21 cellular contexts compared by ENCODE assay signal in the genomic region with DNA sequence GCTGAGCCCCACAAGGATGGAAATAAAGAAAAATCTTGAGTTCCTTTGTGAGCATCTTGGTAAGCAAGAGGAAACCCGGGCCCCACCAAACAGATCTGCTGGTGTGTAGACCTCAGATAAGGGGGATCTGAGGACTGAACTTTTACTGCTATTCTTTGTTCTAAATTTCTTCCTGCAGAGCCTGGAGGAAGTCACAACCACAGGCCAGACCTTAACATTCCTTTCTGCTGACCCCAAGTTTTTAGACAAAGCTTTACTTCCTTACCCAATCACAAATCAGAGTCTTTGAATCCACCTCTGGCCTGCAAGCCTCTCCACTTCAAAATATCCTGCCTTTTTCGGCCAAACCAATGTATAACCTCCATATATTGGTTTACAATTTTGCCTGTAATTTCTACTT.
A peak's percentile ranks its signal among the peaks of the same experiment; 100 is the strongest.
DNase-seq lines count a peak whose midpoint lies in the region; ATAC-seq, FAIRE-seq and TF ChIP-seq lines count a peak whose summit lies in the region.
"Had no signal": no experiment of that assay in that cellular context is flagged by ENCODE, and none has a peak within 500 bp of the region (broad histone marks: within the 10 kb centered on the region; RNA-seq: fewer than 3 reads in every experiment).

No MANE protein-coding gene starts in this region.

- no peak for TF ChIP-seq CTCF in WTC11 (IDR thresholded peaks at IDR 0.05)
- TF ChIP-seq CTCF in progenitor cell of endocrine pancreas (IDR thresholded peaks at IDR 0.05; ENCODE audit: unreplicated experiment): no peak
- TF ChIP-seq CTCF in HepG2 (CRISPR knock-in tag; IDR thresholded peaks at IDR 0.05): no peak

- H3K4me3 ChIP-seq in HepG2 (replicated peaks in 1 of 3; ENCODE audit: insufficient read depth in 1 of 3, low read depth in 2 of 3, low read length in 3 of 3): no peak overlapping the region
- H3K4me3 ChIP-seq: lower lobe of right lung, pancreas, thyroid gland had no signal

- H3K4me1 Mint-ChIP-seq in WTC11: peaks cover 6% of the 10 kb centered on the region
- H3K4me1 Mint-ChIP-seq in progenitor cell of endocrine pancreas (ENCODE audit: low read depth): peaks cover 29% of the 10 kb centered on the region
- H3K4me1 Mint-ChIP-seq: activated naive CD8-positive, alpha-beta T cell treated with anti-CD3 and anti-CD28 coated beads, Interleukin-2, amount 10 ng/mL, durations not matched to agents 7 days and 5 days; CD8-positive, alpha-beta memory T cell; T-cell had no signal

- CTCF ChIA-PET in WTC11 (lab: Charles Lee) (no interaction called here), HepG2 (lab: Yijun Ruan, JAX; ENCODE audit: low intra/inter-chr PET ratio, low total read pairs) (no interaction called here)

- H3K27ac Mint-ChIP-seq in WTC11: no peak overlapping the region
- peak overlapping the region; percentile 49 for H3K27ac Mint-ChIP-seq in progenitor cell of endocrine pancreas
- H3K27ac Mint-ChIP-seq: activated naive CD8-positive, alpha-beta T cell treated with anti-CD3 and anti-CD28 coated beads, Interleukin-2, amount 10 ng/mL, durations not matched to agents 7 days and 5 days; CD8-positive, alpha-beta memory T cell; H9; T-cell had no signal

- no peaks in the 10 kb centered on the region for H3K36me3 Mint-ChIP-seq in WTC11
- H3K36me3 Mint-ChIP-seq in progenitor cell of endocrine pancreas (ENCODE audit: insufficient read depth): no peaks in the 10 kb centered on the region
- H3K36me3 Mint-ChIP-seq: activated naive CD8-positive, alpha-beta T cell treated with anti-CD3 and anti-CD28 coated beads, Interleukin-2, amount 10 ng/mL, durations not matched to agents 7 days and 5 days; CD8-positive, alpha-beta memory T cell; T-cell had no signal

- TF ChIP-seq POLR2A in HepG2 (IDR thresholded peaks at IDR 0.05; ENCODE audit: insufficient read depth in 1 of 2, low read depth in 2 of 2, low read length in 2 of 2): no peak

- H3K9me3 Mint-ChIP-seq in WTC11 (no peaks in the 10 kb centered on the region), progenitor cell of endocrine pancreas (ENCODE audit: low read depth) (peaks cover 3% of the 10 kb centered on the region)
- H3K9me3 Mint-ChIP-seq: H9 had no signal

- H3K4me2 ChIP-seq in HepG2 (ENCODE audit: low read depth, low read length): no peak overlapping the region

- no TSS peak for BruUV-seq in HepG2 (replicated peaks; lab: Mats Ljungman, UMichigan)

- peak; percentile 43 for ATAC-seq in WTC11
- ATAC-seq in HepG2: no peak
- no peak for ATAC-seq in GM18498 (IDR thresholded peaks at IDR 0.05; ENCODE audit: unreplicated experiment)
- ATAC-seq in HG03460 (IDR thresholded peaks at IDR 0.05; ENCODE audit: unreplicated experiment): no peak
- ATAC-seq: lower lobe of right lung, T-cell had no signal

- no peaks in the 10 kb centered on the region for H4K20me1 ChIP-seq in HepG2 (ENCODE audit: insufficient read depth, low read length)

- peaks cover 3% of the 10 kb centered on the region; the same call in 1 of the 2 replicates for H3K9me3 ChIP-seq in HepG2 (ENCODE audit: low read length)
- H3K9me3 ChIP-seq: lower lobe of right lung, pancreas, thyroid gland had no signal

- H3K36me3 ChIP-seq in HepG2 (replicated peaks in 1 of 2; ENCODE audit: control insufficient read depth in 1 of 2, insufficient read depth in 2 of 2, low read length in 2 of 2): no peaks in the 10 kb centered on the region
- H3K36me3 ChIP-seq: lower lobe of right lung, pancreas, thyroid gland had no signal

- peak; percentile 65 for DNase-seq in H4 (ENCODE audit: low spot score)
- no peak for DNase-seq in WTC11 (ENCODE audit: low spot score)
- peak; percentile 8 for DNase-seq in iris pigment epithelial cell (ENCODE audit: low read depth)
- DNase-seq in progenitor cell of endocrine pancreas (ENCODE audit: low spot score, unreplicated experiment): no peak
- DNase-seq in HepG2 (ENCODE audit: low spot score): no peak
- DNase-seq: activated CD4-positive, alpha-beta T cell treated with anti-CD3 and anti-CD28 coated beads, Interleukin-2, amount 50 U/mL, for 4 hours; activated CD8-positive, alpha-beta memory T cell treated with anti-CD3 and anti-CD28 coated beads, Interleukin-2, amount 50 U/mL, for 48 hours; activated naive CD8-positive, alpha-beta T cell treated with anti-CD3 and anti-CD28 coated beads, Interleukin-2, amount 10 ng/mL, durations not matched to agents 7 days and 5 days; CD8-positive, alpha-beta memory T cell; cortex of kidney; H9; lower lobe of right lung; NCI-H526; pancreas; SIG-M5; stimulated activated CD4-positive, alpha-beta T cell treated with anti-CD3 and anti-CD28 coated beads, Interleukin-2, amount 100 ng/mL, for 24 hours; stimulated activated naive CD4-positive, alpha-beta T cell treated with Interleukin-2 at 50 U/mL for 16 hours; T-cell; thyroid gland had no signal

- H3K79me2 ChIP-seq in HepG2 (ENCODE audit: insufficient read depth, low read length): no peaks in the 10 kb centered on the region

- intact Hi-C loops in HepG2 (cut with micrococcal nuclease; ENCODE audit: unreplicated experiment): no loop called here

- no peak overlapping the region for H3K9ac ChIP-seq in HepG2 (ENCODE audit: insufficient read depth, low read depth, low read length)

- no peak for FAIRE-seq in HepG2 (lab: Jason Lieb, UNC)
- FAIRE-seq: pancreas had no signal

- H3K27me3 Mint-ChIP-seq in WTC11 (ENCODE audit: low read depth): peaks cover 98% of the 10 kb centered on the region
- peaks cover 15% of the 10 kb centered on the region for H3K27me3 Mint-ChIP-seq in progenitor cell of endocrine pancreas
- H3K27me3 Mint-ChIP-seq: activated naive CD8-positive, alpha-beta T cell treated with anti-CD3 and anti-CD28 coated beads, Interleukin-2, amount 10 ng/mL, durations not matched to agents 7 days and 5 days had no signal

- no peak overlapping the region for H3K4me3 Mint-ChIP-seq in WTC11
- no peak overlapping the region for H3K4me3 Mint-ChIP-seq in progenitor cell of endocrine pancreas (ENCODE audit: low read depth)
- H3K4me3 Mint-ChIP-seq: activated naive CD8-positive, alpha-beta T cell treated with anti-CD3 and anti-CD28 coated beads, Interleukin-2, amount 10 ng/mL, durations not matched to agents 7 days and 5 days; CD8-positive, alpha-beta memory T cell; H9; T-cell had no signal

- no peaks in the 10 kb centered on the region for H3K27me3 ChIP-seq in HepG2 (ENCODE audit: control insufficient read depth in 1 of 2, insufficient read depth in 2 of 2, low read length in 2 of 2)
- H3K27me3 ChIP-seq: pancreas had no signal

- H3K4me1 ChIP-seq in HepG2 (ENCODE audit: insufficient read depth, low read length): peaks cover 15% of the 10 kb centered on the region
- H3K4me1 ChIP-seq: lower lobe of right lung, pancreas, thyroid gland had no signal

- no peak overlapping the region for H2AFZ ChIP-seq in HepG2 (ENCODE audit: low read length)

- WGBS in HepG2 (ENCODE audit: low lambda C conversion rate): 0% methylated on average over 2 of the region's 2 CpGs

- no peak for TF ChIP-seq EP300 in HepG2 (IDR thresholded peaks at IDR 0.05; ENCODE audit: low read depth in 2 of 2, low read length in 2 of 2)
- TF ChIP-seq EP300 in HepG2 (CRISPR knock-in tag; IDR thresholded peaks at IDR 0.05; ENCODE audit: borderline replicate concordance): no peak

- TF ChIP-seq RAD21 in HepG2 (CRISPR knock-in tag; IDR thresholded peaks at IDR 0.05): no peak

- H3K27ac ChIP-seq in HepG2 (ENCODE audit: extremely low read length, insufficient read depth, low read length): no peak overlapping the region
- H3K27ac ChIP-seq: lower lobe of right lung, pancreas, thyroid gland had no signal

- in situ Hi-C loops in HepG2 (cut with HindIII; ENCODE audit: extremely low pct_ligation_motif_present, low pct_unique_long_range_greater_than_20kb): no loop called here

- POLR2A ChIA-PET in WTC11 (lab: Charles Lee): no interaction called here
- POLR2A ChIA-PET in HepG2 (lab: Yijun Ruan, JAX): no interaction called here

TF ChIP-seq in WTC11, 78 proteins besides CTCF, POLR2A, EP300 and RAD21 (continues in another document):
- TF ChIP-seq ZNF121 (CRISPR knock-in tag; IDR thresholded peaks at IDR 0.05) (no peak), FOXK1 (CRISPR knock-in tag; IDR thresholded peaks at IDR 0.05) (no peak)
- TF ChIP-seq, protein P1, sequence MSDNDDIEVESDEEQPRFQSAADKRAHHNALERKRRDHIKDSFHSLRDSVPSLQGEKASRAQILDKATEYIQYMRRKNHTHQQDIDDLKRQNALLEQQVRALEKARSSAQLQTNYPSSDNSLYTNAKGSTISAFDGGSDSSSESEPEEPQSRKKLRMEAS (CRISPR knock-in tag; IDR thresholded peaks at IDR 0.05): no peak
- TF ChIP-seq, protein P2, sequence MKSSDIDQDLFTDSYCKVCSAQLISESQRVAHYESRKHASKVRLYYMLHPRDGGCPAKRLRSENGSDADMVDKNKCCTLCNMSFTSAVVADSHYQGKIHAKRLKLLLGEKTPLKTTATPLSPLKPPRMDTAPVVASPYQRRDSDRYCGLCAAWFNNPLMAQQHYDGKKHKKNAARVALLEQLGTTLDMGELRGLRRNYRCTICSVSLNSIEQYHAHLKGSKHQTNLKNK (CRISPR knock-in tag; IDR thresholded peaks at IDR 0.05): no peak
- TF ChIP-seq, protein P3, sequence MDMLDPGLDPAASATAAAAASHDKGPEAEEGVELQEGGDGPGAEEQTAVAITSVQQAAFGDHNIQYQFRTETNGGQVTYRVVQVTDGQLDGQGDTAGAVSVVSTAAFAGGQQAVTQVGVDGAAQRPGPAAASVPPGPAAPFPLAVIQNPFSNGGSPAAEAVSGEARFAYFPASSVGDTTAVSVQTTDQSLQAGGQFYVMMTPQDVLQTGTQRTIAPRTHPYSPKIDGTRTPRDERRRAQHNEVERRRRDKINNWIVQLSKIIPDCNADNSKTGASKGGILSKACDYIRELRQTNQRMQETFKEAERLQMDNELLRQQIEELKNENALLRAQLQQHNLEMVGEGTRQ (CRISPR knock-in tag; IDR thresholded peaks at IDR 0.05): no peak

TF ChIP-seq in HepG2, 621 proteins besides CTCF, POLR2A, EP300 and RAD21 (continues in another document):
- TF ChIP-seq ZNF350 (CRISPR knock-in tag; IDR thresholded peaks at IDR 0.05; ENCODE audit: borderline replicate concordance, low read depth): no peak
- TF ChIP-seq, protein P4, sequence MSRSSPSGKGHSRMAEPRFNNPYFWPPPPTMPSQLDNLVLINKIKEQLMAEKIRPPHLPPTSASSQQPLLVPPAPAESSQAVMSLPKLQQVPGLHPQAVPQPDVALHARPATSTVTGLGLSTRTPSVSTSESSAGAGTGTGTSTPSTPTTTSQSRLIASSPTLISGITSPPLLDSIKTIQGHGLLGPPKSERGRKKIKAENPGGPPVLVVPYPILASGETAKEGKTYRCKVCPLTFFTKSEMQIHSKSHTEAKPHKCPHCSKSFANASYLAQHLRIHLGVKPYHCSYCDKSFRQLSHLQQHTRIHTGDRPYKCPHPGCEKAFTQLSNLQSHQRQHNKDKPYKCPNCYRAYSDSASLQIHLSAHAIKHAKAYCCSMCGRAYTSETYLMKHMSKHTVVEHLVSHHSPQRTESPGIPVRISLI (CRISPR knock-in tag; IDR thresholded peaks at IDR 0.05; ENCODE audit: borderline replicate concordance): no peak
- no peak for TF ChIP-seq ZNF556 (CRISPR knock-in tag; IDR thresholded peaks at IDR 0.05; ENCODE audit: borderline replicate concordance)
- no peak for TF ChIP-seq ZNF75D (CRISPR knock-in tag; IDR thresholded peaks at IDR 0.05; ENCODE audit: borderline replicate concordance)
- no peak for TF ChIP-seq KLF12 (CRISPR knock-in tag; IDR thresholded peaks at IDR 0.05; ENCODE audit: borderline replicate concordance)
- no peak for TF ChIP-seq AHR (CRISPR knock-in tag; IDR thresholded peaks at IDR 0.05)
- TF ChIP-seq FOSL2 (CRISPR knock-in tag; IDR thresholded peaks at IDR 0.05): no peak

Comparison
In these comparisons a context has a peak if more than half of its experiments do, and no peak if none do; other contexts are left out.
1. DNase-seq: peak in H4 (single experiment) and iris pigment epithelial cell (single experiment); none in WTC11 (single experiment), progenitor cell of endocrine pancreas (single experiment) and HepG2 (single experiment).